17 cellular contexts compared by ENCODE assay signal in the genomic region with DNA sequence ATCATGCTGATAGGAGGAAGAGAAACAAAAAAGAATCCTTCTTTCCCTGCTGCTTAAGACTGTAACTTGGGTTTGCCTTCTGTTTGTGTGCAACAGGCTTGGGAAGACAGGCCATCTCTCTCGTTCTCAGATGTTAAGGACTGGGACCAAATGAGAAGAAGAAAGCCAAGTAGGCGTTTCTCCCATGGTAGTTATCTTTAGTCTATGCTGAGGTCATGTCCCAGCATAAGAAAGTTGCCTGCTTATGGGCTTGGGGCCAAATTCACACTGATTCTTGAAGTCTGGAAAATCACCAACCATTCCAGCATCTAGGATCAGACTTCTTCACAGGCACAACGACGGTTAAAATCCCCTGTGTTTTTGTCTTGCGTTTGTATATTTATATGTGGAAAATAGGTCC.
"Had no signal": no experiment of that assay in that cellular context is flagged by ENCODE, and none has a peak within 500 bp of the region (broad histone marks: within the 10 kb centered on the region; RNA-seq: fewer than 3 reads in every experiment).

No MANE protein-coding gene starts in this region.

- H3K9me3 ChIP-seq: gastrocnemius medialis, pancreas, right lobe of liver, uterus had no signal

- ATAC-seq: gastrocnemius medialis; left colon; pancreas; right lobe of liver; stimulated activated naive B cell treated with anti-CD40 and anti-IgM and Interleukin-4, amounts not matched to agents 10 μg/mL and 1 μg/mL and 100 μg/mL, for 72 hours; stimulated activated naive CD8-positive, alpha-beta T cell treated with anti-CD3 and anti-CD28 coated beads, Interleukin-15, amount 100 ng/mL, for 72 hours had no signal

- H3K36me3 ChIP-seq: gastrocnemius medialis, pancreas, right lobe of liver, uterus had no signal

- H3K4me1 ChIP-seq: pancreas, uterus had no signal

- H3K4me3 ChIP-seq: dorsolateral prefrontal cortex, gastrocnemius medialis, pancreas, right lobe of liver, uterus had no signal

- H3K27me3 ChIP-seq: gastrocnemius medialis, pancreas, right lobe of liver, uterus had no signal

- DNase-seq: cortex of kidney; dorsolateral prefrontal cortex; effector CD8-positive, alpha-beta T cell; gastrocnemius medialis; kidney; left colon; mammary epithelial cell; naive B cell; occipital lobe; pancreas; right lobe of liver; stimulated activated CD4-positive, alpha-beta T cell treated with anti-CD3 and anti-CD28 coated beads, Interleukin-2, amount 100 ng/mL, for 24 hours; stimulated activated CD4-positive, alpha-beta T cell treated with anti-CD3 and anti-CD28 coated beads, Interleukin-4, amount 100 ng/mL, for 4 hours; stimulated activated naive B cell treated with anti-CD40 and anti-IgM and Interleukin-4, amounts not matched to agents 10 μg/mL and 1 μg/mL and 100 μg/mL, for 72 hours; stimulated activated naive CD8-positive, alpha-beta T cell treated with anti-CD3 and anti-CD28 coated beads, Interleukin-15, amount 100 ng/mL, for 72 hours; substantia nigra; uterus had no signal

- H3K27ac ChIP-seq: dorsolateral prefrontal cortex, gastrocnemius medialis, pancreas, right lobe of liver, uterus had no signal
